Comparison of ENCODE assay signal across 22 cellular contexts in the genomic region with DNA sequence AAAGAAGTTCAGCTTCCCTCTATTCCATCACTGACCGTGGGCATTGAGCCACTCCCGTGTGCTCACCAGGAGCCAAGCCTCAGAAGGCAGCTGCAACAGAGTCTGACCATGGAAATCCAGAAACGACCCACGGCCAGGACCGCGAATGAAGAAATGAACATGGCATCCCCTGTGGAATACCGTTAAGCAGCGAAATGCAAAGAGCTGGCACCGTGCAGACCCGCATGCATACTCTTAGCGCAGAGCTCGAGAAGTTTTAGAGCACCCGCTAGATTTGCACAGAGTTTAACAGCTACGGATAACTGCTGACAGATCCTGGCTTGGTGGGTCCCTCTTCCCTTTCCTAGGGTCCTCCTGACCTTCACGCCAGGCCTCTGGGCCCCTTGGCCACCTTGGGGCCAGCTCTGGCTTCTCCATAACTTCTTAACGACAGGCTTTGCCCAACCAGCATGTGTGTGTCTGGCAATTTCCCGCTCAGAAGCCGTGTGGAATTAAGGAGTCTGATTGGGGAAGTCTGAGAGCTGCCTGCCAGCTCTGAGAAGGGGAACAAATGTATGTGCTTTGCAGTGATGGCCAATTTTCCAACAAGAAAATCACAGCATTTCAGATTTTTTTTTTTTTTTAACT.
DNase-seq lines count a peak whose midpoint lies in the region; ATAC-seq, FAIRE-seq and TF ChIP-seq lines count a peak whose summit lies in the region.
"Had no signal": no experiment of that assay in that cellular context is flagged by ENCODE, and none has a peak within 500 bp of the region (broad histone marks: within the 10 kb centered on the region; RNA-seq: fewer than 3 reads in every experiment).

No MANE protein-coding gene starts in this region.

- H3K36me3 ChIP-seq in right lobe of liver, result no peaks in the 10 kb centered on the region
- H3K36me3 ChIP-seq in HepG2 (replicated peaks in 1 of 2; ENCODE audit: control insufficient read depth in 1 of 2, insufficient read depth in 2 of 2, low read length in 2 of 2), result no peaks in the 10 kb centered on the region
- H3K36me3 ChIP-seq in hepatocyte (replicated peaks; ENCODE audit: insufficient read depth, low read depth), result no peaks in the 10 kb centered on the region
- H3K36me3 ChIP-seq: BLaER1 treated with 17β-estradiol and CSF1 and Interleukin-3, amounts not matched to agents 10 nM and 100 nM had no signal

- no peak for TF ChIP-seq CTCF in right lobe of liver (IDR thresholded peaks at IDR 0.05)
- no peak for TF ChIP-seq CTCF in HepG2 (CRISPR knock-in tag; IDR thresholded peaks at IDR 0.05)
- TF ChIP-seq CTCF in hepatocyte (IDR thresholded peaks at IDR 0.05; ENCODE audit: poor library complexity), result no peak
- no peak for TF ChIP-seq CTCF in osteocyte (IDR thresholded peaks at IDR 0.05)

- no peaks in the 10 kb centered on the region for H3K27me3 Mint-ChIP-seq in osteocyte (ENCODE audit: unreplicated experiment)
- no peaks in the 10 kb centered on the region for H3K27me3 Mint-ChIP-seq in activated CD8-positive, alpha-beta T cell treated with anti-CD3 and anti-CD28 coated beads, Interleukin-2, amount 10 ng/mL, durations not matched to agents 7 days and 5 days (ENCODE audit: low read depth)

- H3K4me3 ChIP-seq in right lobe of liver (no peak overlapping the region), HepG2 (replicated peaks in 1 of 3; ENCODE audit: insufficient read depth in 1 of 3, low read depth in 2 of 3, low read length in 3 of 3) (no peak overlapping the region), hepatocyte (no peak overlapping the region)
- H3K4me3 ChIP-seq: BLaER1 treated with 17β-estradiol and CSF1 and Interleukin-3, amounts not matched to agents 10 nM and 100 nM; GM12878 had no signal

- intact Hi-C loops in right lobe of liver (cut with DNase I), result no loop called here
- intact Hi-C loops in HepG2 (cut with micrococcal nuclease; ENCODE audit: unreplicated experiment), result no loop called here

- no peak overlapping the region for H3K27ac Mint-ChIP-seq in osteocyte (ENCODE audit: unreplicated experiment)
- no peak overlapping the region for H3K27ac Mint-ChIP-seq in activated CD8-positive, alpha-beta T cell treated with anti-CD3 and anti-CD28 coated beads, Interleukin-2, amount 10 ng/mL, durations not matched to agents 7 days and 5 days
- H3K27ac Mint-ChIP-seq: CD8-positive, alpha-beta T cell; HFFc6 had no signal

- TF ChIP-seq RAD21 in HepG2 (CRISPR knock-in tag; IDR thresholded peaks at IDR 0.05), result no peak

- WGBS in right lobe of liver (ENCODE audit: insufficient coverage, low coverage, low lambda C conversion rate, missing lambda C conversion rate), result 80% methylated on average over 9 of the region's 18 CpGs
- WGBS in HepG2 (ENCODE audit: low lambda C conversion rate), result 26% methylated on average over 9 of the region's 18 CpGs
- WGBS in hepatocyte (ENCODE audit: low lambda C conversion rate, missing lambda C conversion rate), result 93% methylated on average over 18 of the region's 18 CpGs

- no peak overlapping the region for H3K4me3 Mint-ChIP-seq in osteocyte (ENCODE audit: unreplicated experiment)
- H3K4me3 Mint-ChIP-seq in activated CD8-positive, alpha-beta T cell treated with anti-CD3 and anti-CD28 coated beads, Interleukin-2, amount 10 ng/mL, durations not matched to agents 7 days and 5 days, result no peak overlapping the region
- H3K4me3 Mint-ChIP-seq: CD8-positive, alpha-beta T cell; HFFc6 had no signal

- H3K4me1 ChIP-seq in right lobe of liver, result no peaks in the 10 kb centered on the region
- H3K4me1 ChIP-seq in HepG2 (ENCODE audit: insufficient read depth, low read length), result no peaks in the 10 kb centered on the region
- H3K4me1 ChIP-seq in hepatocyte (ENCODE audit: insufficient read depth), result peaks cover 8% of the 10 kb centered on the region

- H3K27ac ChIP-seq in right lobe of liver, result no peak overlapping the region
- no peak overlapping the region for H3K27ac ChIP-seq in HepG2 (ENCODE audit: extremely low read length, insufficient read depth, low read length)
- H3K27ac ChIP-seq in hepatocyte, result no peak overlapping the region

- H3K9me3 Mint-ChIP-seq in osteocyte (ENCODE audit: unreplicated experiment), result peaks cover 4% of the 10 kb centered on the region
- H3K9me3 Mint-ChIP-seq in activated CD8-positive, alpha-beta T cell treated with anti-CD3 and anti-CD28 coated beads, Interleukin-2, amount 10 ng/mL, durations not matched to agents 7 days and 5 days (ENCODE audit: insufficient read depth), result no peaks in the 10 kb centered on the region

- peaks cover 3% of the 10 kb centered on the region for H3K36me3 Mint-ChIP-seq in osteocyte (ENCODE audit: unreplicated experiment)
- H3K36me3 Mint-ChIP-seq in activated CD8-positive, alpha-beta T cell treated with anti-CD3 and anti-CD28 coated beads, Interleukin-2, amount 10 ng/mL, durations not matched to agents 7 days and 5 days (ENCODE audit: low read depth), result no peaks in the 10 kb centered on the region
- H3K36me3 Mint-ChIP-seq: CD8-positive, alpha-beta T cell had no signal

- FAIRE-seq in HepG2 (lab: Jason Lieb, UNC), result no peak
- FAIRE-seq: GM12878 had no signal

- H3K9me3 ChIP-seq in right lobe of liver (no peaks in the 10 kb centered on the region), HepG2 (ENCODE audit: low read length) (no peaks in the 10 kb centered on the region), hepatocyte (ENCODE audit: low read depth) (no peaks in the 10 kb centered on the region)

- TF ChIP-seq EP300 in HepG2 (IDR thresholded peaks at IDR 0.05; ENCODE audit: low read depth in 2 of 2, low read length in 2 of 2) (no peak), HepG2 (CRISPR knock-in tag; IDR thresholded peaks at IDR 0.05; ENCODE audit: borderline replicate concordance) (no peak)

- POLR2A ChIA-PET in HepG2 (lab: Yijun Ruan, JAX), result no interaction called here
- POLR2A ChIA-PET in activated CD8-positive, alpha-beta T cell treated with anti-CD3 and anti-CD28 coated beads, Interleukin-2, amount 10 ng/mL, durations not matched to agents 7 days and 5 days (lab: Charles Lee), result no interaction called here

- no peak overlapping the region for H3K4me2 ChIP-seq in HepG2 (ENCODE audit: low read depth, low read length)
- H3K4me2 ChIP-seq in hepatocyte, result no peak overlapping the region
- H3K4me2 ChIP-seq: BLaER1 treated with 17β-estradiol and CSF1 and Interleukin-3, amounts not matched to agents 10 nM and 100 nM had no signal

- H3K4me1 Mint-ChIP-seq in osteocyte (ENCODE audit: unreplicated experiment), result peaks cover 27% of the 10 kb centered on the region
- H3K4me1 Mint-ChIP-seq in activated CD8-positive, alpha-beta T cell treated with anti-CD3 and anti-CD28 coated beads, Interleukin-2, amount 10 ng/mL, durations not matched to agents 7 days and 5 days (ENCODE audit: low read depth), result no peaks in the 10 kb centered on the region

- H3K9ac ChIP-seq in HepG2 (ENCODE audit: insufficient read depth, low read depth, low read length), result no peak overlapping the region
- H3K9ac ChIP-seq: BLaER1 treated with 17β-estradiol and CSF1 and Interleukin-3, amounts not matched to agents 10 nM and 100 nM had no signal

- DNase-seq in right lobe of liver, result peak in 2 of 3 donors; percentile 2 to 16
- no peak for DNase-seq in HepG2 (ENCODE audit: low spot score)
- peak; percentile 1 for DNase-seq in hepatocyte (ENCODE audit: low spot score)
- peak; percentile 60 for DNase-seq in osteocyte (ENCODE audit: extremely low spot score, unreplicated experiment)
- peak; percentile 5 for DNase-seq in ureter (ENCODE audit: low spot score)
- no peak for DNase-seq in activated CD8-positive, alpha-beta T cell treated with anti-CD3 and anti-CD28 coated beads, Interleukin-2, amount 10 ng/mL, durations not matched to agents 7 days and 5 days
- DNase-seq: Calu3, EL, H7, HFFc6, NCI-H1436, NCI-H1930, NCI-H226, NCI-H524, NCI-H82, OCI-M1, SHP77 treated with DMSO at 0.1 percent for 48 hours had no signal

- ATAC-seq in right lobe of liver, result no peak
- no peak for ATAC-seq in HepG2
- ATAC-seq in activated CD8-positive, alpha-beta T cell treated with anti-CD3 and anti-CD28 coated beads, Interleukin-2, amount 10 ng/mL, durations not matched to agents 7 days and 5 days, result no peak
- no peak for ATAC-seq in GM18868 (IDR thresholded peaks at IDR 0.05; ENCODE audit: unreplicated experiment)
- ATAC-seq in GM18502 (IDR thresholded peaks at IDR 0.05; ENCODE audit: poor library complexity, unreplicated experiment), result no peak
- ATAC-seq: CD8-positive, alpha-beta T cell; GM12878 had no signal

- CTCF ChIA-PET in HepG2 (lab: Yijun Ruan, JAX; ENCODE audit: low intra/inter-chr PET ratio, low total read pairs), result no interaction called here
- CTCF ChIA-PET in activated CD8-positive, alpha-beta T cell treated with anti-CD3 and anti-CD28 coated beads, Interleukin-2, amount 10 ng/mL, durations not matched to agents 7 days and 5 days (lab: Charles Lee), result no interaction called here

- no TSS peak for BruUV-seq in HepG2 (replicated peaks; lab: Mats Ljungman, UMichigan)

- H3K79me2 ChIP-seq in HepG2 (ENCODE audit: insufficient read depth, low read length), result no peaks in the 10 kb centered on the region
- no peaks in the 10 kb centered on the region for H3K79me2 ChIP-seq in hepatocyte

- H2AFZ ChIP-seq in HepG2 (ENCODE audit: low read length) (no peak overlapping the region), hepatocyte (no peak overlapping the region)

- in situ Hi-C loops in HepG2 (cut with HindIII; ENCODE audit: extremely low pct_ligation_motif_present, low pct_unique_long_range_greater_than_20kb), result no loop called here

- H4K20me1 ChIP-seq in HepG2 (ENCODE audit: insufficient read depth, low read length) (no peaks in the 10 kb centered on the region), hepatocyte (ENCODE audit: insufficient read depth, poor library complexity, severe bottlenecking) (no peaks in the 10 kb centered on the region)

- H3K9me2 ChIP-seq in hepatocyte (replicated peaks; ENCODE audit: insufficient read depth), result no peaks in the 10 kb centered on the region

- H3K27me3 ChIP-seq in right lobe of liver (no peaks in the 10 kb centered on the region), HepG2 (ENCODE audit: control insufficient read depth in 1 of 2, insufficient read depth in 2 of 2, low read length in 2 of 2) (peaks cover 0 to 42% of the 10 kb centered on the region in 2 experiments; a peak in 3 of 5 replicates), hepatocyte (no peaks in the 10 kb centered on the region)

- TF ChIP-seq POLR2A in right lobe of liver (IDR thresholded peaks at IDR 0.05) (no peak), HepG2 (IDR thresholded peaks at IDR 0.05; ENCODE audit: insufficient read depth in 1 of 2, low read depth in 2 of 2, low read length in 2 of 2) (no peak)

TF ChIP-seq in HepG2, 621 proteins besides CTCF, POLR2A, EP300 and RAD21 (continues in another document):
- no peak for TF ChIP-seq BRD4 (CRISPR knock-in tag; IDR thresholded peaks at IDR 0.05)

Comparison
In these comparisons a context has a peak if more than half of its experiments do, and no peak if none do; other contexts are left out.
1. DNase-seq: peak in right lobe of liver (2 of 3), hepatocyte (single experiment), osteocyte (single experiment) and ureter (single experiment); none in HepG2 (single experiment) and activated CD8-positive, alpha-beta T cell treated with anti-CD3 and anti-CD28 coated beads, Interleukin-2, amount 10 ng/mL, durations not matched to agents 7 days and 5 days (single experiment).